In the genomic region with DNA sequence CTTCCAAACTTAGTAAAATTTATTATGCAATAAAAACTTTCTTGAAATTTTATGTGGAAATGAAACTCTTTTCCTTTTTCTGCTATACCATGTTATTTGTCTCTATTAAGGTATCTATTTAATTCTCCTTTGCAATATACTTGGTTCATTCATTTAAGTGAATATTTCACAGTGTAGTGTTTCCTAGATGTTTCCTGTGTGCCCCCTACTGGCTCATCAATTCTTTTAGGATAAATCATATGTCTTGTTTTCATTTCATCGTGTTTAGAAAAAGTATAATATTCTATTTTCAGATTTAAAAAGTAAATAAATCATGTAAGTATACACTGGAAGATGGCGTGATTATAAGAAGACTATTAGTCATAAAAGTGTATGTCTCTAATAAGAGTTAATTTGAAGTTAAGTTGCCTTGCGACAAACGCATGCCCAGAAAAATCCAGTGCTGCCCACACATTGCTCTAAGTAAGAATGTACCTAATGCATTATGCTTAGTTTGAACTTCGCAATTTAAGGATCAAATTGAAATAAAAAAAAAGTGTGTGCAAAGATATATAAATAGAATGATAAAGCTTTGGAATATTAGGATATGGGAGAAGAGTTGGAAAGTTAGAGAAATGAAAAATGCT, we compare ENCODE assay signal across 10 cellular contexts.
DNase-seq lines count a peak whose midpoint lies in the region; ATAC-seq, FAIRE-seq and TF ChIP-seq lines count a peak whose summit lies in the region.
"Had no signal": no experiment of that assay in that cellular context is flagged by ENCODE, and none has a peak within 500 bp of the region (broad histone marks: within the 10 kb centered on the region; RNA-seq: fewer than 3 reads in every experiment).

No MANE protein-coding gene starts in this region.

- WGBS in adrenal gland, 4 donors = 36 to 48% (median 41%) methylated on average over 5 of the region's 5 CpGs

- no peaks in the 10 kb centered on the region for H3K9me3 Mint-ChIP-seq in activated naive CD8-positive, alpha-beta T cell treated with anti-CD3 and anti-CD28 coated beads, Interleukin-2, amount 50 U/mL, for 24 hours
- H3K9me3 Mint-ChIP-seq: memory B cell had no signal

- TF ChIP-seq CTCF in adrenal gland (IDR thresholded peaks at IDR 0.05) = peak in 2 of 6 experiments; percentile 26 to 36

- H3K36me3 Mint-ChIP-seq in activated naive CD8-positive, alpha-beta T cell treated with anti-CD3 and anti-CD28 coated beads, Interleukin-2, amount 50 U/mL, for 24 hours (ENCODE audit: low read depth) = no peaks in the 10 kb centered on the region
- H3K36me3 Mint-ChIP-seq: memory B cell had no signal

- TF ChIP-seq POLR2A in adrenal gland (IDR thresholded peaks at IDR 0.05) = no peak

- H3K27me3 ChIP-seq in adrenal gland = no peaks in the 10 kb centered on the region

- no peaks in the 10 kb centered on the region for H3K4me1 Mint-ChIP-seq in activated naive CD8-positive, alpha-beta T cell treated with anti-CD3 and anti-CD28 coated beads, Interleukin-2, amount 50 U/mL, for 24 hours
- H3K4me1 Mint-ChIP-seq: memory B cell had no signal

- H3K4me1 ChIP-seq in adrenal gland (replicated peaks in 1 of 2) = no peaks in the 10 kb centered on the region

- no peaks in the 10 kb centered on the region for H3K27me3 Mint-ChIP-seq in activated naive CD8-positive, alpha-beta T cell treated with anti-CD3 and anti-CD28 coated beads, Interleukin-2, amount 50 U/mL, for 24 hours
- H3K27me3 Mint-ChIP-seq: memory B cell had no signal

- no peak overlapping the region for H3K27ac ChIP-seq in adrenal gland

- no peak overlapping the region for H3K4me3 ChIP-seq in adrenal gland

- H3K9me3 ChIP-seq in adrenal gland (replicated peaks in 1 of 3) = no peaks in the 10 kb centered on the region

- no peak overlapping the region for H3K27ac Mint-ChIP-seq in activated naive CD8-positive, alpha-beta T cell treated with anti-CD3 and anti-CD28 coated beads, Interleukin-2, amount 50 U/mL, for 24 hours
- H3K27ac Mint-ChIP-seq: memory B cell; T-helper 1 cell treated with Interleukin-12 subunit alpha and Interleukin-12 subunit beta and Interleukin-4 antibody, amounts not matched to agents 30 μg/mL and 1 μg/mL, for 36 hours had no signal

- DNase-seq in NCI-H2171 treated with DMSO at 0.1 percent for 48 hours (lab: John Stamatoyannopoulos, UW) = peak; percentile 68
- DNase-seq in NCI-H2171 (lab: John Stamatoyannopoulos, UW) = no peak
- DNase-seq in RCC 7860 (ENCODE audit: low spot score) = no peak
- DNase-seq in inferior parietal cortex (ENCODE audit: extremely low spot score) = peak; percentile 68
- DNase-seq in activated naive CD8-positive, alpha-beta T cell treated with anti-CD3 and anti-CD28 coated beads, Interleukin-2, amount 50 U/mL, for 24 hours = no peak
- no peak for DNase-seq in adrenal gland
- DNase-seq in activated T-cell treated with anti-CD3 and anti-CD28 coated beads for 4 hours = no peak

- ATAC-seq in HG03378 (IDR thresholded peaks at IDR 0.05; ENCODE audit: unreplicated experiment) = peak; percentile 69
- ATAC-seq in activated naive CD8-positive, alpha-beta T cell treated with anti-CD3 and anti-CD28 coated beads, Interleukin-2, amount 50 U/mL, for 24 hours = no peak

- intact Hi-C loops in adrenal gland (cut with DNase I) = no loop called here

- H3K36me3 ChIP-seq in adrenal gland (replicated peaks in 1 of 2) = no peaks in the 10 kb centered on the region

- H3K4me3 Mint-ChIP-seq in activated naive CD8-positive, alpha-beta T cell treated with anti-CD3 and anti-CD28 coated beads, Interleukin-2, amount 50 U/mL, for 24 hours = no peak overlapping the region
- H3K4me3 Mint-ChIP-seq: memory B cell; T-helper 1 cell treated with Interleukin-12 subunit alpha and Interleukin-12 subunit beta and Interleukin-4 antibody, amounts not matched to agents 30 μg/mL and 1 μg/mL, for 36 hours had no signal

- peak; percentile 52 for FAIRE-seq in RCC 7860 (lab: Jason Lieb, UNC)

Comparison
In these comparisons a context has a peak if more than half of its experiments do, and no peak if none do; other contexts are left out.
1. DNase-seq: peak in NCI-H2171 treated with DMSO at 0.1 percent for 48 hours (single experiment) and inferior parietal cortex (single experiment); none in NCI-H2171 (single experiment), RCC 7860 (single experiment), activated naive CD8-positive, alpha-beta T cell treated with anti-CD3 and anti-CD28 coated beads, Interleukin-2, amount 50 U/mL, for 24 hours (single experiment), adrenal gland (0 of 7) and activated T-cell treated with anti-CD3 and anti-CD28 coated beads for 4 hours (single experiment).